In genomic region chr5:8461543-8461942, GRCh38 we compare ENCODE assay signal across 19 cellular contexts.
DNase-seq lines count a peak whose midpoint lies in the region; FAIRE-seq and TF ChIP-seq lines count a peak whose summit lies in the region.
"Had no signal": no experiment of that assay in that cellular context is flagged by ENCODE, and none has a peak within 500 bp of the region (broad histone marks: within the 10 kb centered on the region; RNA-seq: fewer than 3 reads in every experiment).

No MANE protein-coding gene starts in this region.

- TF ChIP-seq EP300 in H1 (IDR thresholded peaks at IDR 0.05; ENCODE audit: borderline replicate concordance in 1 of 2, low read depth in 2 of 2, low read length in 2 of 2) (no peak), stomach (IDR thresholded peaks at IDR 0.05) (no peak)

- peaks cover 0 to 2% of the 10 kb centered on the region in 2 donors for H3K36me3 Mint-ChIP-seq in CD4-positive, alpha-beta memory T cell

- peak overlapping the region; percentile 21; the same call in 1 of the 2 replicates for H3K18ac ChIP-seq in H1 (ENCODE audit: extremely low read depth, low read length)

- no peak overlapping the region for H4K8ac ChIP-seq in H1 (ENCODE audit: extremely low read depth, insufficient read depth, low read length)

- H3K14ac ChIP-seq in H1 (ENCODE audit: insufficient read length): no peak overlapping the region

- H4K5ac ChIP-seq in H1 (ENCODE audit: insufficient read length, low read depth, low read length): no peak overlapping the region

- H3K4me3 Mint-ChIP-seq in CD4-positive, alpha-beta memory T cell: no peak overlapping the region
- H3K4me3 Mint-ChIP-seq: B cell; CD8-positive, alpha-beta T cell; HFFc6 had no signal

- H3K4me2 ChIP-seq in H1 (ENCODE audit: insufficient read depth in 1 of 2, low read depth in 2 of 2, low read length in 2 of 2): no peak overlapping the region

- H2BK12ac ChIP-seq in H1 (ENCODE audit: low read depth, low read length): no peak overlapping the region

- H3K4me3 ChIP-seq in H1 (ENCODE audit: extremely low read depth in 1 of 4, insufficient read depth in 2 of 4, low read depth in 3 of 4, low read length in 4 of 4): no peak overlapping the region
- H3K4me3 ChIP-seq in stomach: peak overlapping the region in 1 of 4 donors; percentile 18
- H3K4me3 ChIP-seq in CD4-positive, alpha-beta memory T cell (ENCODE audit: low read length in 2 of 2): no peak overlapping the region
- H3K4me3 ChIP-seq: HAP-1 had no signal

- DNase-seq in Caki2 (ENCODE audit: low read depth) (peak; percentile 52), NCI-H69 (lab: John Stamatoyannopoulos, UW) (peak; percentile 22), H1 (ENCODE audit: low read depth in 1 of 2, low spot score in 2 of 2) (no peak), stomach (peak; percentile 27), OCI-M2 (lab: John Stamatoyannopoulos, UW; ENCODE audit: unreplicated experiment) (no peak)
- no peak for DNase-seq in CD4-positive, alpha-beta memory T cell
- no peak for DNase-seq in stimulated activated CD4-positive, alpha-beta T cell treated with anti-CD3 and anti-CD28 coated beads, Interleukin-12 subunit alpha, Interleukin-12 subunit beta, amount 100 ng/mL, for 4 hours
- DNase-seq: C1 segment of cervical spinal cord; CD8-positive, alpha-beta T cell; COR-L47; DMS53; GF-D8; GOT3; HFFc6 had no signal

- H2BK120ac ChIP-seq in H1 (replicated peaks; ENCODE audit: low read depth, low read length): no peak overlapping the region

- H2BK5ac ChIP-seq in H1 (ENCODE audit: low read depth, low read length): no peak overlapping the region

- H2BK20ac ChIP-seq in H1 (ENCODE audit: low read length): no peak overlapping the region

- no peak overlapping the region for H2AFZ ChIP-seq in H1 (ENCODE audit: low read length)

- intact Hi-C loops in stomach (cut with DNase I; ENCODE audit: low total_unique reads): no loop called here
- intact Hi-C loops in CD4-positive, alpha-beta memory T cell (cut with micrococcal nuclease): no loop called here

- no peak overlapping the region for H3K23ac ChIP-seq in H1 (ENCODE audit: insufficient read length)

- no peaks in the 10 kb centered on the region for H4K20me1 ChIP-seq in H1 (replicated peaks in 1 of 2; ENCODE audit: control insufficient read depth in 1 of 2, insufficient read depth in 2 of 2, low read length in 2 of 2)

- H2BK15ac ChIP-seq in H1 (ENCODE audit: low read length): no peak overlapping the region

- H3K9me3 Mint-ChIP-seq in CD4-positive, alpha-beta memory T cell: peaks cover 0 to 2% (median 0%) of the 10 kb centered on the region in 8 donors
- H3K9me3 Mint-ChIP-seq: HFFc6 had no signal

- no peak for TF ChIP-seq CTCF in H1 (IDR thresholded peaks at IDR 0.05; ENCODE audit: control extremely low read depth in 1 of 3, insufficient read depth in 1 of 3, low read depth in 1 of 3, low read length in 3 of 3)
- no peak for TF ChIP-seq CTCF in stomach (IDR thresholded peaks at IDR 0.05)

- no peak overlapping the region for H3K4ac ChIP-seq in H1 (replicated peaks; ENCODE audit: insufficient read length, low read depth, low read length)

- no peak for TF ChIP-seq POLR2A in H1 (IDR thresholded peaks at IDR 0.05; ENCODE audit: control extremely low read depth in 1 of 2, low read depth in 2 of 2, low read length in 2 of 2)
- TF ChIP-seq POLR2A in stomach (IDR thresholded peaks at IDR 0.05): no peak

- no peaks in the 10 kb centered on the region for H3K23me2 ChIP-seq in H1 (ENCODE audit: low read depth, low read length)

- H3K56ac ChIP-seq in H1 (replicated peaks; ENCODE audit: insufficient read length, low read depth, low read length): no peak overlapping the region

- H3K9me3 ChIP-seq in H1 (ENCODE audit: insufficient read depth in 2 of 2, low read depth in 1 of 2, low read length in 1 of 2) (no peaks in the 10 kb centered on the region; a peak in 1 of 4 replicates), stomach (peaks cover 0 to 7% (median 0%) of the 10 kb centered on the region in 4 donors)
- H3K9me3 ChIP-seq in CD4-positive, alpha-beta memory T cell (ENCODE audit: control insufficient read depth in 1 of 2, low read length in 2 of 2): no peaks in the 10 kb centered on the region
- H3K9me3 ChIP-seq: HAP-1 had no signal

- CTCF ChIA-PET in H1 (lab: Charles Lee; ENCODE audit: partially characterized antibody): interaction anchor here (0.6 to 1.3 kb wide), 2 partner anchors 13 to 99 kb away, joined by 3 read pairs; no protein-coding TSS in a partner anchor
- CTCF ChIA-PET in CD4-positive, alpha-beta memory T cell (lab: Charles Lee; ENCODE audit: partially characterized antibody): no interaction called here

- TF ChIP-seq RAD21 in H1 (IDR thresholded peaks at IDR 0.05 in 1 of 2, conservative IDR thresholded peaks at IDR 0.05 in 1 of 2; ENCODE audit: low read depth in 2 of 2, low read length in 2 of 2): no peak

- H3K4me1 ChIP-seq in H1 (replicated peaks in 1 of 4; ENCODE audit: control insufficient read depth in 3 of 4, insufficient read depth in 4 of 4, low read length in 3 of 4) (no peaks in the 10 kb centered on the region), stomach (peaks cover 0 to 24% (median 7%) of the 10 kb centered on the region in 4 donors)
- peaks cover 14% of the 10 kb centered on the region for H3K4me1 ChIP-seq in CD4-positive, alpha-beta memory T cell (ENCODE audit: insufficient read depth, low read length)
- H3K4me1 ChIP-seq: HAP-1 had no signal

- no peak overlapping the region for H3K27ac Mint-ChIP-seq in CD4-positive, alpha-beta memory T cell
- H3K27ac Mint-ChIP-seq: B cell; CD8-positive, alpha-beta T cell; HFFc6 had no signal

- H3K27ac ChIP-seq in H1 (ENCODE audit: low read depth, low read length) (no peak overlapping the region), stomach (peak overlapping the region in 2 of 5 donors; percentile 5 to 21)
- no peak overlapping the region for H3K27ac ChIP-seq in CD4-positive, alpha-beta memory T cell (ENCODE audit: low read depth, low read length)
- H3K27ac ChIP-seq: HL-60 had no signal

- no peak overlapping the region for H4K91ac ChIP-seq in H1 (replicated peaks; ENCODE audit: insufficient read length, low read length)

- no peaks in the 10 kb centered on the region for H3K79me1 ChIP-seq in H1 (ENCODE audit: low read depth, low read length)

- no peaks in the 10 kb centered on the region; a peak in 2 of 7 replicates for H3K27me3 ChIP-seq in H1 (replicated peaks in 1 of 4; ENCODE audit: control insufficient read depth in 3 of 4, extremely low read depth in 1 of 4, insufficient read depth in 3 of 4, low read length in 3 of 4)
- no peaks in the 10 kb centered on the region for H3K27me3 ChIP-seq in stomach
- H3K27me3 ChIP-seq in CD4-positive, alpha-beta memory T cell (ENCODE audit: insufficient read depth, low read length): no peaks in the 10 kb centered on the region

- FAIRE-seq in H1 (lab: Jason Lieb, UNC): no peak
- FAIRE-seq: A204.1, GM19239 had no signal

- 89% methylated on average over 3 of the region's 3 CpGs; no CpG with 5 or more reads in 1 of the 2 experiments for WGBS in H1 (ENCODE audit: extremely low coverage in 1 of 2, insufficient coverage in 1 of 2, insufficient read length in 1 of 2, insufficient replicate concordance in 2 of 2, low coverage in 1 of 2, low lambda C conversion rate in 2 of 2, missing lambda C conversion rate in 1 of 2), 2 experiments
- WGBS in stomach, 5 donors: 50 to 62% (median 59%) methylated on average over 3 of the region's 3 CpGs

- no peaks in the 10 kb centered on the region for H3K27me3 Mint-ChIP-seq in CD4-positive, alpha-beta memory T cell
- H3K27me3 Mint-ChIP-seq: B cell had no signal

- no peak overlapping the region for H2AK5ac ChIP-seq in H1 (ENCODE audit: low read depth, low read length)

- peaks cover 5 to 25% (median 13%) of the 10 kb centered on the region in 4 donors for H3K4me1 Mint-ChIP-seq in CD4-positive, alpha-beta memory T cell

- H3K36me3 ChIP-seq in H1 (ENCODE audit: control insufficient read depth in 2 of 4, insufficient read depth in 4 of 4, low read length in 3 of 4): no peaks in the 10 kb centered on the region; a peak in 2 of 8 replicates
- peaks cover 0 to 18% (median 2%) of the 10 kb centered on the region in 4 donors for H3K36me3 ChIP-seq in stomach
- no peaks in the 10 kb centered on the region for H3K36me3 ChIP-seq in CD4-positive, alpha-beta memory T cell (ENCODE audit: insufficient read depth, low read length)
- H3K36me3 ChIP-seq: HAP-1 had no signal

- in situ Hi-C loops in Caki2 (cut with HindIII; ENCODE audit: low pct_unique_long_range_greater_than_20kb, low sequenced_read_pairs): no loop called here

- H3K79me2 ChIP-seq in H1 (ENCODE audit: control insufficient read depth in 1 of 2, insufficient read depth in 2 of 2, low read length in 2 of 2): peaks cover 0 to 14% of the 10 kb centered on the region in 2 experiments; a peak in 2 of 4 replicates

- no peak overlapping the region for H3K9ac ChIP-seq in H1 (replicated peaks in 1 of 4; ENCODE audit: extremely low read depth in 1 of 4, low read depth in 3 of 4, low read length in 3 of 4)

- POLR2A ChIA-PET in H1 (lab: Charles Lee; ENCODE audit: partially characterized antibody): no interaction called here
- POLR2A ChIA-PET in CD4-positive, alpha-beta memory T cell (lab: Charles Lee; ENCODE audit: partially characterized antibody): no interaction called here

TF ChIP-seq in H1, 55 proteins besides CTCF, POLR2A, EP300 and RAD21:
- TF ChIP-seq RBBP5 (IDR thresholded peaks at IDR 0.05; ENCODE audit: borderline replicate concordance, low read depth, low read length) (no peak), ZNF274 (IDR thresholded peaks at IDR 0.05; ENCODE audit: borderline replicate concordance, extremely low read depth, low read length) (no peak), USF2 (IDR thresholded peaks at IDR 0.05; ENCODE audit: low read length) (no peak), CBX8 (IDR thresholded peaks at IDR 0.05; ENCODE audit: borderline replicate concordance, low read depth, low read length) (no peak)

Comparison
In these comparisons a context has a peak if more than half of its experiments do, and no peak if none do; other contexts are left out.
1. DNase-seq: peak in Caki2 (single experiment), NCI-H69 (single experiment) and stomach (single experiment); none in H1 (0 of 2), CD4-positive, alpha-beta memory T cell (0 of 5), stimulated activated CD4-positive, alpha-beta T cell treated with anti-CD3 and anti-CD28 coated beads, Interleukin-12 subunit alpha, Interleukin-12 subunit beta, amount 100 ng/mL, for 4 hours (single experiment) and OCI-M2 (single experiment).